9 cellular contexts compared by ENCODE assay signal in genomic region chr1:6418668-6419396, GRCh38. TPM values are rescaled to one million over a fixed set of nuclear protein-coding genes. Genes with fewer than 3 reads are reported as not detected.
DNase-seq lines count a peak whose midpoint lies in the region; ATAC-seq, FAIRE-seq and TF ChIP-seq lines count a peak whose summit lies in the region.
"Had no signal": no experiment of that assay in that cellular context is flagged by ENCODE, and none has a peak within 500 bp of the region (broad histone marks: within the 10 kb centered on the region; RNA-seq: fewer than 3 reads in every experiment).

No MANE protein-coding gene starts in this region.

- H3K27me3 ChIP-seq in HUES48 (ENCODE audit: control insufficient read depth, insufficient read depth, low read length) (peaks cover 97% of the 10 kb centered on the region), ectodermal cell (ENCODE audit: control insufficient read depth, insufficient read depth, low read length, poor library complexity, severe bottlenecking) (peaks cover 96% of the 10 kb centered on the region)

- peak in 1 of 2 experiments; percentile 5; a peak in 1 of 6 replicates for ATAC-seq in A549

- CTCF ChIA-PET in A549 (lab: Yijun Ruan, JAX): interaction anchor here (1.4 to 6.8 kb wide), 6 partner anchors 8 to 171 kb away, joined by 3 to 96 read pairs (median 12); no protein-coding TSS in a partner anchor

- no peak overlapping the region for H3K9ac ChIP-seq in HUES48 (ENCODE audit: low read depth, low read length)

- H3K4me1 Mint-ChIP-seq in mesothelial cell of epicardium: peaks cover 16% of the 10 kb centered on the region

- H3K4me1 ChIP-seq in A549: peaks cover 32% of the 10 kb centered on the region
- peaks cover 14% of the 10 kb centered on the region for H3K4me1 ChIP-seq in HUES48 (ENCODE audit: control insufficient read depth, insufficient read depth, low read length)
- H3K4me1 ChIP-seq in ectodermal cell (ENCODE audit: control insufficient read depth, insufficient read depth, low read length): peaks cover 16% of the 10 kb centered on the region

- DNase-seq in A549 (ENCODE audit: low read depth in 1 of 2, low spot score in 1 of 2) (no peak), mesothelial cell of epicardium (ENCODE audit: low spot score in 2 of 2, unreplicated experiment in 2 of 2) (no peak), epidermal melanocyte (ENCODE audit: insufficient read length, low spot score) (no peak), GM20000 (ENCODE audit: low spot score) (no peak), NCI-H2107 treated with DMSO at 0.1 percent for 48 hours (lab: John Stamatoyannopoulos, UW; ENCODE audit: unreplicated experiment) (no peak)
- DNase-seq in activated CD4-positive, alpha-beta T cell treated with anti-CD3 and anti-CD28 coated beads, Interleukin-2, amount 50 U/mL, for 1 hour: no peak
- DNase-seq: CD4-positive, alpha-beta memory T cell had no signal

- H3K36me3 Mint-ChIP-seq in mesothelial cell of epicardium: no peaks in the 10 kb centered on the region
- H3K36me3 Mint-ChIP-seq: CD4-positive, alpha-beta memory T cell had no signal

- FAIRE-seq in A549 (lab: Jason Lieb, UNC): no peak

- H3K9me3 ChIP-seq in A549: no peaks in the 10 kb centered on the region
- H3K9me3 ChIP-seq in HUES48 (ENCODE audit: control insufficient read depth, insufficient read depth, low read length): no peaks in the 10 kb centered on the region
- H3K9me3 ChIP-seq in ectodermal cell (ENCODE audit: control insufficient read depth, low read length): no peaks in the 10 kb centered on the region

- H3K36me3 ChIP-seq in HUES48 (ENCODE audit: control insufficient read depth, insufficient read depth, low read length) (no peaks in the 10 kb centered on the region), ectodermal cell (ENCODE audit: control insufficient read depth, insufficient read depth, low read length) (no peaks in the 10 kb centered on the region)

- POLR2A ChIA-PET in A549 (lab: Yijun Ruan, JAX): no interaction called here

- TF ChIP-seq RAD21 in A549 (conservative IDR thresholded peaks at IDR 0.05 in 1 of 2, IDR thresholded peaks at IDR 0.05 in 1 of 2): no peak

- H3K4me2 ChIP-seq in A549: peak overlapping the region; percentile 98

- H3K9me3 Mint-ChIP-seq in mesothelial cell of epicardium: no peaks in the 10 kb centered on the region
- H3K9me3 Mint-ChIP-seq: CD4-positive, alpha-beta memory T cell had no signal

- TF ChIP-seq EP300 in A549 (IDR thresholded peaks at IDR 0.05): no peak

- no peak for TF ChIP-seq POLR2A in A549 (IDR thresholded peaks at IDR 0.05; ENCODE audit: low read length)

- H3K4me3 Mint-ChIP-seq in mesothelial cell of epicardium: peak overlapping the region; percentile 22

- peaks cover 94% of the 10 kb centered on the region for H3K27me3 Mint-ChIP-seq in mesothelial cell of epicardium (ENCODE audit: low read depth)

- 13% methylated on average over 3 of the region's 69 CpGs for WGBS in A549 (ENCODE audit: missing lambda C conversion rate)
- 17 to 19% methylated on average over 69 of the region's 69 CpGs for WGBS in ectodermal cell, 2 experiments

- H3K27ac Mint-ChIP-seq in mesothelial cell of epicardium: no peak overlapping the region
- H3K27ac Mint-ChIP-seq: CD4-positive, alpha-beta memory T cell had no signal

- H3K4me3 ChIP-seq in A549 (peak overlapping the region; percentile 52), HUES48 (ENCODE audit: low read depth, low read length) (peak overlapping the region; percentile 56; the same call in 1 of the 2 replicates), ectodermal cell (ENCODE audit: insufficient read depth, low read depth, low read length) (peak overlapping the region; percentile 27)

- peak overlapping the region; percentile 57 to 82; a peak in 4 of 6 replicates for H3K27ac ChIP-seq in A549
- H3K27ac ChIP-seq in HUES48 (ENCODE audit: low read depth, low read length): no peak overlapping the region
- H3K27ac ChIP-seq in ectodermal cell (ENCODE audit: insufficient read depth, low read depth, low read length, poor library complexity, severe bottlenecking): no peak overlapping the region

- TF ChIP-seq CTCF in A549 (IDR thresholded peaks at IDR 0.05) (no peak), mesothelial cell of epicardium (IDR thresholded peaks at IDR 0.05; ENCODE audit: unreplicated experiment) (no peak), GM20000 (IDR thresholded peaks at IDR 0.05; ENCODE audit: extremely low read depth, missing control alignments) (no peak)

TF ChIP-seq in A549, 52 proteins besides CTCF, POLR2A, EP300 and RAD21:
- 0 out of 2 replicates have a peak, but pooled peaks have one; percentile 42 for TF ChIP-seq E2F6 (IDR thresholded peaks at IDR 0.05; ENCODE audit: borderline replicate concordance, low read depth)
- no peak for TF ChIP-seq FOSB (CRISPR knock-in tag; IDR thresholded peaks at IDR 0.05)

RNA-seq across cellular contexts. Expression of gene HES2, which starts 0.9 kb away (rescaled TPM):
- 1.8 and 2.0 TPM in 2 replicates for polyA plus RNA-seq in A549 (2011; rRNA removed)
- polyA plus RNA-seq in A549 (2012; cell fraction: cytosol; rRNA removed): 2.0 and 2.2 TPM in 2 replicates
- 1.4 and 1.6 TPM in 2 replicates for polyA plus RNA-seq in A549 (2012; cell fraction: nucleus; rRNA removed)
- polyA plus RNA-seq in A549 (2017; fragmentation: RNase III; extraction: RNeasy Plus Mini Kit Qiagen cat#74134 plus additional on column Dnase treatment): 0.75 to 1.3 TPM (median 0.79 TPM) in 3 replicates
- 0.54 and 0.87 TPM in 2 replicates for polyA minus RNA-seq in A549 (2011; rRNA and poly(A)+ RNA removed)
- 0.09 TPM for polyA plus RNA-seq in ectodermal cell (2013, experiment 1 of 4)
- 0.05 TPM for polyA plus RNA-seq in ectodermal cell (2013, experiment 2 of 4)
- 0.11 TPM for polyA plus RNA-seq in ectodermal cell (2013, experiment 3 of 4)
- 0.04 TPM for polyA plus RNA-seq in ectodermal cell (2013, experiment 4 of 4)
- 0.90 to 1.1 TPM (median 0.98 TPM) in 3 replicates for total RNA-seq in mesothelial cell of epicardium
- total RNA-seq: CD4-positive, alpha-beta memory T cell had no signal
- polyA plus RNA-seq: CD4-positive, alpha-beta memory T cell had no signal

RNA-seq across cellular contexts. Expression of gene ESPN, which starts 5.7 kb away (rescaled TPM):
- polyA plus RNA-seq in A549 (2011; rRNA removed) (0.13 and 0.22 TPM in 2 replicates), A549 (2017; fragmentation: RNase III; extraction: RNeasy Plus Mini Kit Qiagen cat#74134 plus additional on column Dnase treatment) (0.17 to 0.28 TPM (median 0.18 TPM) in 3 replicates)
- 0.22 and 0.29 TPM in 2 replicates for polyA plus RNA-seq in A549 (2012; cell fraction: cytosol; rRNA removed)
- polyA plus RNA-seq in A549 (2012; cell fraction: nucleus; rRNA removed): 0.81 and 1.1 TPM in 2 replicates
- polyA minus RNA-seq in A549 (2011; rRNA and poly(A)+ RNA removed): not detected in 2 replicates
- polyA plus RNA-seq in ectodermal cell (2013, experiment 1 of 4): 2.0 TPM
- 3.9 TPM for polyA plus RNA-seq in ectodermal cell (2013, experiment 2 of 4)
- 3.5 TPM for polyA plus RNA-seq in ectodermal cell (2013, experiment 3 of 4)
- 3.2 TPM for polyA plus RNA-seq in ectodermal cell (2013, experiment 4 of 4)
- 1.2 to 1.6 TPM (median 1.4 TPM) in 3 replicates for total RNA-seq in mesothelial cell of epicardium

RNA-seq across cellular contexts. Expression of gene ACOT7, which starts 25.3 kb away (rescaled TPM):
- polyA plus RNA-seq in A549 (2011; rRNA removed) (49.6 and 50.9 TPM in 2 replicates), A549 (2017; fragmentation: RNase III; extraction: RNeasy Plus Mini Kit Qiagen cat#74134 plus additional on column Dnase treatment) (46.1 to 53.6 TPM (median 48.0 TPM) in 3 replicates)
- 143 and 151 TPM in 2 replicates for polyA plus RNA-seq in A549 (2012; cell fraction: cytosol; rRNA removed)
- polyA plus RNA-seq in A549 (2012; cell fraction: nucleus; rRNA removed): 130 and 149 TPM in 2 replicates
- 32.2 and 33.2 TPM in 2 replicates for polyA minus RNA-seq in A549 (2011; rRNA and poly(A)+ RNA removed)
- polyA plus RNA-seq in ectodermal cell (2013, experiment 1 of 4): 89.8 TPM
- polyA plus RNA-seq in ectodermal cell (2013, experiment 2 of 4): 80.0 TPM
- polyA plus RNA-seq in ectodermal cell (2013, experiment 3 of 4): 73.0 TPM
- 70.4 TPM for polyA plus RNA-seq in ectodermal cell (2013, experiment 4 of 4)
- total RNA-seq in mesothelial cell of epicardium: 17.4 to 21.3 TPM (median 20.3 TPM) in 3 replicates

RNA-seq across cellular contexts. Expression of gene TNFRSF25, which starts 47.1 kb away (rescaled TPM):
- 0.65 and 0.85 TPM in 2 replicates for polyA plus RNA-seq in A549 (2011; rRNA removed)
- polyA plus RNA-seq in A549 (2012; cell fraction: cytosol; rRNA removed): 2.1 and 2.6 TPM in 2 replicates
- 23.2 and 24.6 TPM in 2 replicates for polyA plus RNA-seq in A549 (2012; cell fraction: nucleus; rRNA removed)
- 3.0 to 4.5 TPM (median 3.4 TPM) in 3 replicates for polyA plus RNA-seq in A549 (2017; fragmentation: RNase III; extraction: RNeasy Plus Mini Kit Qiagen cat#74134 plus additional on column Dnase treatment)
- polyA minus RNA-seq in A549 (2011; rRNA and poly(A)+ RNA removed): 0.04 and 0.83 TPM in 2 replicates
- 19.9 TPM for polyA plus RNA-seq in ectodermal cell (2013, experiment 1 of 4)
- polyA plus RNA-seq in ectodermal cell (2013, experiment 2 of 4): 18.6 TPM
- 21.4 TPM for polyA plus RNA-seq in ectodermal cell (2013, experiment 3 of 4)
- 28.5 TPM for polyA plus RNA-seq in ectodermal cell (2013, experiment 4 of 4)
- 38.9 to 41.6 TPM (median 39.4 TPM) in 3 replicates for total RNA-seq in mesothelial cell of epicardium

Comparison
In these comparisons a context has a peak if more than half of its experiments do, and no peak if none do; other contexts are left out.
1. H3K27ac ChIP-seq: peak in A549 (2 of 2); none in HUES48 (single experiment) and ectodermal cell (single experiment).
2. Peak in every context shown above with its lines, with median percentiles within 50 percentile points of each other: H3K4me3 ChIP-seq.